ENCODE assay signal across 9 cellular contexts in the genomic region with DNA sequence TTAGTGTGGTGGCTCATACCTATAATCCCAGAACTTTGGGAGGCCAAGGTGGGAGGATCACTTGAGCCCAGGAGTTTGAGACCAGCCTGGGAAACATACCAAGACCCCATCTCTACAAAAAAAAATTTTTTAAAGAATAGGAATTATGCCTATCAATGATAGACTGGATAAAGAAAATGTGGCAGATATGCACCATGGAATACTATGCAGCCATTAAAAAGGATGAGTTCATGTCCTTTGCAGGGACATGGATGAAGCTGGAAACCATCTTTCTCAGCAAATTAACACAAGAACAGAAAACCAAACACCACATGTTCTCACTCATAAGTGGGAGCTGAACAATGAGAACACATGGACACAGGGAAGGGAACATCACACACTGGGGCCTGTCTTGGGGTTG. TPM values are rescaled to one million over a fixed set of nuclear protein-coding genes. Genes with fewer than 3 reads are reported as not detected.
"Had no signal": no experiment of that assay in that cellular context is flagged by ENCODE, and none has a peak within 500 bp of the region (broad histone marks: within the 10 kb centered on the region; RNA-seq: fewer than 3 reads in every experiment).

No MANE protein-coding gene starts in this region.

RNA-seq across cellular contexts. Expression of gene NOX5, which starts 54.8 kb away (rescaled TPM):
- total RNA-seq: activated naive CD4-positive, alpha-beta T cell treated with anti-CD3 and anti-CD28 coated beads for 36 hours; activated naive CD8-positive, alpha-beta T cell treated with anti-CD3 and anti-CD28 coated beads for 36 hours; activated T-cell treated with anti-CD3 and anti-CD28 coated beads, Interleukin-2, amount 50 U/mL, for 4 hours; activated T-cell treated with anti-CD3 and anti-CD28 coated beads, Interleukin-2, amount 50 U/mL, for 72 hours; activated T-helper 17 cell treated with anti-CD3 and anti-CD28 coated beads, Interleukin-2, amount 50 U/mL, for 72 hours; activated T-helper 2 cell treated with anti-CD3 and anti-CD28 coated beads, Interferon-gamma antibody, Interleukin-2, Interleukin-4, amounts not matched to agents 10 μg/mL and 5 μg/mL and 100 μg/mL, durations not matched to agents 14 hours and 24 hours and 36 hours; bronchial epithelial cell; cardiac septum; chondrocyte had no signal
